In the genomic region with DNA sequence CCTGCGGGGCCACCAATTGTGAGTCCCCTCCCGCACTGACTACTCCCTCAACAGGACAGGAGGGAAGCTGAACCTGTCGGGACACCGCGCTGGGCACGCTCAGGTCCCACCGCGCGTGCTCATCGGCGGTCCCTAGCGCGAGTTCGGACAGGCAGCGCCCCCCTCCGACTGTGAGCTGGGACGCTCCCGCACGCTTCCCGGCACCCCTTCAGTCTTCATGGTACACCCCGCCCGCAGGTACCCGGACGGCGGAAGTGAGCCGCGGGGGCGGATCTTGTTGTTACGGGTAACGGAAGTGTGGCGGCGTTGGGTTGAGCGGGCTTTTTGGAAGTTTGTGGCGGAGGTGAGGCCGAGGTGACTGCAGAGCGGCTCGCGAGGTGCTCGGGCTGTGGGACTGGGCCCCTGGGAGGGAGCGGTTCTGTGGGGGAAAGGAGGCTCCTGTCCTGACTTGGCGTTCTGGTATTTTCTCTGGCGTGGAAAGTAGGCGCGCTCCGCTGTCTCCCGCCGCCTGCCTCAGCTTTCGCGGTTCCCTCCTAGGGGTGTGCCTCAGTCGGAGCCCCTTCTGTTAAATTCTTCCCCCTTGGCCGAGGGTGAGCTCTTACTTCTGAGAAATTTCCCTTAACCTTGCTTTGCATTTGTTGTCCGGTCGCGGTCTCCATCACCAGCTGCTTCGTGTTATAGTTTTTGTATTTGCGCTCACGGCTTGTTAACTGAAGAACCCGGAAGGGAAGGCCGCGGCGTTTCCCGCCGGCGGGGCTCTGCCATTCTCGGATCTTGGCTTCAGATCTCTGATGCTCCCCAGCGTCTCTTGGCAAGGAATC, we compare ENCODE assay signal across 7 cellular contexts.
DNase-seq lines count a peak whose midpoint lies in the region; ATAC-seq, FAIRE-seq and TF ChIP-seq lines count a peak whose summit lies in the region.

Gene FANCI (plus strand): TSS at position 289 of the 821 bp plus-strand sequence. CDS start 3,669 bp downstream, outside the sequence.

- FAIRE-seq in GM18507 (lab: Jason Lieb, UNC), result peak; percentile 91

- peak; percentile 50 for TF ChIP-seq CTCF in retinal pigment epithelial cell (conservative IDR thresholded peaks at IDR 0.05; ENCODE audit: low read depth, low read length)

- ATAC-seq in HG02981 (IDR thresholded peaks at IDR 0.05; ENCODE audit: unreplicated experiment), result peak; percentile 91

- peak within 1 kb of the TSS; percentile 90 for H3K4me3 ChIP-seq in retinal pigment epithelial cell (ENCODE audit: low read length)

- DNase-seq in GM18507 (ENCODE audit: extremely low spot score, insufficient read length, low read depth) (peak; percentile 89), NCI-H2029 (lab: John Stamatoyannopoulos, UW) (peak; percentile 76), T-helper 22 cell (ENCODE audit: low read depth) (peak; percentile 87), astrocyte of the hippocampus (ENCODE audit: low read depth, low spot score) (peak; percentile 98), hippocampal formation (lab: John Stamatoyannopoulos, UW) (peak; percentile 83 to 90), retinal pigment epithelial cell (ENCODE audit: low read depth) (peak; percentile 74)

Comparison
In these comparisons a context has a peak if more than half of its experiments do, and no peak if none do; other contexts are left out.
1. Peak in every context shown above with its lines: DNase-seq, ATAC-seq and H3K4me3 ChIP-seq.